Comparison of ENCODE assay signal across 1 cellular context in genomic region chr5:39216621-39217020, GRCh38.
TF ChIP-seq lines count a peak whose summit lies in the region.

No MANE protein-coding gene starts in this region.

TF ChIP-seq in GM23338, 12 proteins besides CTCF, POLR2A, EP300 and RAD21 (continued from another document):
- TF ChIP-seq ZNF462 (CRISPR knock-in tag; IDR thresholded peaks at IDR 0.05) (no peak), POLR2AphosphoS5 (IDR thresholded peaks at IDR 0.05; ENCODE audit: low read depth) (no peak), EZH2phosphoT487 (IDR thresholded peaks at IDR 0.05; ENCODE audit: unreplicated experiment) (no peak), ZNF114 (CRISPR knock-in tag; IDR thresholded peaks at IDR 0.05) (no peak), ETS1 (IDR thresholded peaks at IDR 0.05) (no peak)
